ENCODE assay signal across 10 cellular contexts in genomic region chr11:8872017-8872416, GRCh38. TPM values are rescaled to one million over a fixed set of nuclear protein-coding genes. Genes with fewer than 3 reads are reported as not detected.
A peak's percentile ranks its signal among the peaks of the same experiment; 100 is the strongest.
DNase-seq lines count a peak whose midpoint lies in the region; ATAC-seq and TF ChIP-seq lines count a peak whose summit lies in the region.
"Had no signal": no experiment of that assay in that cellular context is flagged by ENCODE, and none has a peak within 500 bp of the region (broad histone marks: within the 10 kb centered on the region; RNA-seq: fewer than 3 reads in every experiment).

No MANE protein-coding gene starts in this region.

- H3K4me1 ChIP-seq in HUES48 (ENCODE audit: control insufficient read depth, insufficient read depth, low read length) (peaks cover 14% of the 10 kb centered on the region), lower lobe of right lung (peaks cover 22% of the 10 kb centered on the region)

- H3K36me3 ChIP-seq in HUES48 (ENCODE audit: control insufficient read depth, insufficient read depth, low read length) (no peaks in the 10 kb centered on the region), SK-N-MC (ENCODE audit: insufficient read depth, low read length) (no peaks in the 10 kb centered on the region), lower lobe of right lung (no peaks in the 10 kb centered on the region)

- no peak for DNase-seq in SK-N-MC (ENCODE audit: low read depth, low spot score)
- DNase-seq in lower lobe of right lung, result no peak
- no peak for DNase-seq in anterior cingulate cortex (lab: John Stamatoyannopoulos, UW)
- DNase-seq in NCI-H1105 (lab: John Stamatoyannopoulos, UW), result no peak
- no peak for DNase-seq in effector CD4-positive, alpha-beta T cell
- DNase-seq: activated CD4-positive, CD25-positive, alpha-beta regulatory T cell; CD4-positive, alpha-beta memory T cell had no signal

- H3K27me3 ChIP-seq in HUES48 (ENCODE audit: control insufficient read depth, insufficient read depth, low read length) (no peaks in the 10 kb centered on the region; the same call in 1 of the 2 replicates), lower lobe of right lung (ENCODE audit: low read depth) (no peaks in the 10 kb centered on the region)

- H3K27ac ChIP-seq in HUES48 (ENCODE audit: low read depth, low read length) (peak overlapping the region; percentile 73), SK-N-MC (peak overlapping the region; percentile 93), lower lobe of right lung (peak overlapping the region; percentile 19), skin epidermis (peak overlapping the region in 13 of 21 experiments; percentile 2 to 97 (median 86))

- H3K9me3 ChIP-seq in HUES48 (ENCODE audit: control insufficient read depth, insufficient read depth, low read length), result no peaks in the 10 kb centered on the region
- no peaks in the 10 kb centered on the region for H3K9me3 ChIP-seq in SK-N-MC (ENCODE audit: low read depth, low read length)
- H3K9me3 ChIP-seq in lower lobe of right lung, result no peaks in the 10 kb centered on the region

- H3K4me3 ChIP-seq in HUES48 (ENCODE audit: low read depth, low read length) (no peak overlapping the region), SK-N-MC (peak overlapping the region; percentile 75), lower lobe of right lung (no peak overlapping the region), skin epidermis (no peak overlapping the region)

- no peak for TF ChIP-seq CTCF in lower lobe of right lung (IDR thresholded peaks at IDR 0.05)

- ATAC-seq in lower lobe of right lung (no peak), HG02571 (IDR thresholded peaks at IDR 0.05; ENCODE audit: unreplicated experiment) (no peak)

- intact Hi-C loops in lower lobe of right lung (cut with DNase I), result no loop called here

- no peak overlapping the region for H3K9ac ChIP-seq in HUES48 (ENCODE audit: low read depth, low read length)
- H3K9ac ChIP-seq in SK-N-MC (ENCODE audit: insufficient read length), result peak overlapping the region; percentile 76

RNA-seq across cellular contexts. Expression of gene AKIP1, which starts 39.0 kb away (rescaled TPM):
- total RNA-seq in lower lobe of right lung, result 24.1 TPM

Comparison
In these comparisons a context has a peak if more than half of its experiments do, and no peak if none do; other contexts are left out.
1. H3K27ac ChIP-seq: peak in every context shown above with its lines; median percentile 93 in SK-N-MC; 86 in skin epidermis; 73 in HUES48; 19 in lower lobe of right lung.